ENCODE assay signal across 8 cellular contexts in genomic region chr5:84274585-84275468, GRCh38.
DNase-seq lines count a peak whose midpoint lies in the region; ATAC-seq, FAIRE-seq and TF ChIP-seq lines count a peak whose summit lies in the region.

No MANE protein-coding gene starts in this region.

- TF ChIP-seq CTCF in endothelial cell of umbilical vein (IDR thresholded peaks at IDR 0.05; ENCODE audit: extremely low read depth in 1 of 2, insufficient read depth in 1 of 2, low read depth in 1 of 2, low read length in 2 of 2) (peak; percentile 39 to 45), psoas muscle (IDR thresholded peaks at IDR 0.05) (peak; percentile 12)

- CTCF ChIA-PET in endothelial cell of umbilical vein (lab: Charles Lee): interaction anchor here (0.8 to 2.0 kb wide), 13 partner anchors 10 to 347 kb away, joined by 3 to 21 read pairs (median 5); partner anchors contain the start of gene EDIL3

- no peaks in the 10 kb centered on the region for H3K36me3 ChIP-seq in endothelial cell of umbilical vein (ENCODE audit: control insufficient read depth in 2 of 2, extremely low read depth in 1 of 2, insufficient read depth in 2 of 2, low read length in 2 of 2)
- H3K36me3 ChIP-seq in psoas muscle (ENCODE audit: insufficient read depth in 1 of 2, low read depth in 1 of 2): no peaks in the 10 kb centered on the region

- H3K27ac ChIP-seq in endothelial cell of umbilical vein (ENCODE audit: insufficient read depth, low read depth, low read length): no peak overlapping the region
- no peak overlapping the region for H3K27ac ChIP-seq in psoas muscle

- DNase-seq in Ammon's horn (ENCODE audit: low spot score) (peak; percentile 22), NCI-H69 (lab: John Stamatoyannopoulos, UW) (peak; percentile 74), endothelial cell of umbilical vein (ENCODE audit: low read depth, low spot score) (peak; percentile 61), psoas muscle (no peak)

- no peaks in the 10 kb centered on the region for H3K9me1 ChIP-seq in endothelial cell of umbilical vein (replicated peaks; ENCODE audit: control insufficient read depth, extremely low read depth, insufficient read depth, low read length)

- H4K20me1 ChIP-seq in endothelial cell of umbilical vein (replicated peaks; ENCODE audit: control insufficient read depth, extremely low read depth, insufficient read depth, low read length): no peaks in the 10 kb centered on the region

- 54 to 70% (median 61%) methylated on average over 3 of the region's 3 CpGs for WGBS in psoas muscle, 3 donors

- no TSS peak for BruUV-seq in endothelial cell of umbilical vein (replicated peaks; lab: Mats Ljungman, UMichigan)

- H3K9me3 ChIP-seq in endothelial cell of umbilical vein (replicated peaks; ENCODE audit: control insufficient read depth, insufficient read depth, low read length) (no peaks in the 10 kb centered on the region), psoas muscle (no peaks in the 10 kb centered on the region)

- H3K27me3 ChIP-seq in endothelial cell of umbilical vein (ENCODE audit: control insufficient read depth in 2 of 2, insufficient read depth in 2 of 2, low read length in 2 of 2) (no peaks in the 10 kb centered on the region), psoas muscle (ENCODE audit: insufficient read depth in 3 of 3, low read length in 2 of 3) (no peaks in the 10 kb centered on the region)

- FAIRE-seq in endothelial cell of umbilical vein (lab: Jason Lieb, UNC): peak; percentile 88

- intact Hi-C loops in endothelial cell of umbilical vein (cut with micrococcal nuclease): loop anchor here (1.0 to 10.0 kb wide), 4 partner anchors 109 to 770 kb away; partner anchors contain the start of gene EDIL3
- intact Hi-C loops in psoas muscle (cut with DNase I): no loop called here

- H3K4me2 ChIP-seq in endothelial cell of umbilical vein (ENCODE audit: insufficient read depth, low read length): no peak overlapping the region

- TF ChIP-seq POLR2A in endothelial cell of umbilical vein (IDR thresholded peaks at IDR 0.05; ENCODE audit: low read depth, low read length): no peak

- dilution Hi-C loops in endothelial cell of umbilical vein (cut with MboI; ENCODE audit: extremely low pct_ligation_motif_present, low sequenced_read_pairs): no loop called here

- no peaks in the 10 kb centered on the region for H3K79me2 ChIP-seq in endothelial cell of umbilical vein (ENCODE audit: control insufficient read depth, insufficient read depth, low read length)

- H3K4me3 ChIP-seq in endothelial cell of umbilical vein (replicated peaks in 1 of 3; ENCODE audit: insufficient read depth in 1 of 3, low read depth in 1 of 3, low read length in 3 of 3): no peak overlapping the region
- H3K4me3 ChIP-seq in psoas muscle: no peak overlapping the region

- no peak overlapping the region for H3K9ac ChIP-seq in endothelial cell of umbilical vein (replicated peaks; ENCODE audit: extremely low read depth, insufficient read depth, low read length)

- H3K4me1 ChIP-seq in endothelial cell of umbilical vein (ENCODE audit: control insufficient read depth, extremely low read depth, insufficient read depth, low read length) (no peaks in the 10 kb centered on the region), psoas muscle (no peaks in the 10 kb centered on the region)

- ATAC-seq in GM18868 (IDR thresholded peaks at IDR 0.05; ENCODE audit: unreplicated experiment) (peak; percentile 70), psoas muscle (no peak), HG03135 (IDR thresholded peaks at IDR 0.05; ENCODE audit: unreplicated experiment) (no peak), HG02763 (IDR thresholded peaks at IDR 0.05; ENCODE audit: unreplicated experiment) (no peak), HG02870 (IDR thresholded peaks at IDR 0.05; ENCODE audit: unreplicated experiment) (no peak)

- peak overlapping the region; percentile 79 for H2AFZ ChIP-seq in endothelial cell of umbilical vein (ENCODE audit: low read depth, low read length)

- POLR2A ChIA-PET in endothelial cell of umbilical vein (lab: Charles Lee): no interaction called here

TF ChIP-seq in endothelial cell of umbilical vein, 7 proteins besides CTCF, POLR2A, EP300 and RAD21:
- TF ChIP-seq MAX (IDR thresholded peaks at IDR 0.05; ENCODE audit: insufficient read depth, insufficient read length) (no peak), FOS (IDR thresholded peaks at IDR 0.05; ENCODE audit: borderline replicate concordance, insufficient read depth, low read length) (no peak), JUN (IDR thresholded peaks at IDR 0.05; ENCODE audit: borderline replicate concordance, insufficient read depth, insufficient read length, low read depth) (no peak)
TF ChIP-seq in endothelial cell of umbilical vein: peak in this region for 0.

Comparison
In these comparisons a context has a peak if more than half of its experiments do, and no peak if none do; other contexts are left out.
1. DNase-seq: peak in Ammon's horn (single experiment), NCI-H69 (single experiment) and endothelial cell of umbilical vein (single experiment); none in psoas muscle (0 of 2).